ENCODE assay signal across 13 cellular contexts in genomic region chr7:13099197-13099795, GRCh38.
DNase-seq lines count a peak whose midpoint lies in the region; ATAC-seq and TF ChIP-seq lines count a peak whose summit lies in the region.
"Had no signal": no experiment of that assay in that cellular context is flagged by ENCODE, and none has a peak within 500 bp of the region (broad histone marks: within the 10 kb centered on the region; RNA-seq: fewer than 3 reads in every experiment).

No MANE protein-coding gene starts in this region.

- no peak overlapping the region for H3K4me3 Mint-ChIP-seq in chondrocyte (ENCODE audit: unreplicated experiment)
- H3K4me3 Mint-ChIP-seq: stimulated activated naive B cell treated with anti-CD40 and anti-IgM and Interleukin-4, amounts not matched to agents 10 μg/mL and 1 μg/mL and 100 μg/mL, for 72 hours had no signal

- no peak for DNase-seq in chondrocyte (ENCODE audit: low spot score)
- no peak for DNase-seq in right cardiac atrium
- no peak for DNase-seq in stimulated activated CD4-positive, alpha-beta T cell treated with anti-CD3 and anti-CD28 coated beads, Interleukin-4, amount 100 ng/mL, for 1 hour
- DNase-seq in body of pancreas, result no peak
- DNase-seq: activated T-cell treated with anti-CD3 and anti-CD28 coated beads, Interleukin-2, amount 50 U/mL, for 1 hour; cerebellar nuclear complex; COR-L47; NCI-H69; stimulated activated naive B cell treated with anti-CD40 and anti-IgM and Interleukin-4, amounts not matched to agents 10 μg/mL and 1 μg/mL and 100 μg/mL, for 72 hours had no signal

- H3K9me3 Mint-ChIP-seq in chondrocyte (ENCODE audit: low read depth), result no peaks in the 10 kb centered on the region
- H3K9me3 Mint-ChIP-seq: stimulated activated naive B cell treated with anti-CD40 and anti-IgM and Interleukin-4, amounts not matched to agents 10 μg/mL and 1 μg/mL and 100 μg/mL, for 72 hours had no signal

- peaks cover 6% of the 10 kb centered on the region for H3K4me1 Mint-ChIP-seq in chondrocyte (ENCODE audit: low read depth)

- H3K27ac Mint-ChIP-seq in chondrocyte (ENCODE audit: unreplicated experiment), result peak overlapping the region; percentile 77
- H3K27ac Mint-ChIP-seq: stimulated activated naive B cell treated with anti-CD40 and anti-IgM and Interleukin-4, amounts not matched to agents 10 μg/mL and 1 μg/mL and 100 μg/mL, for 72 hours had no signal

- TF ChIP-seq CTCF in chondrocyte (IDR thresholded peaks at IDR 0.05) (no peak), body of pancreas (IDR thresholded peaks at IDR 0.05) (no peak)

- ATAC-seq in GM18498 (IDR thresholded peaks at IDR 0.05; ENCODE audit: unreplicated experiment) (peak; percentile 64), GM21367 (IDR thresholded peaks at IDR 0.05; ENCODE audit: unreplicated experiment) (peak; percentile 66), HG03439 (IDR thresholded peaks at IDR 0.05; ENCODE audit: unreplicated experiment) (peak; percentile 94), right cardiac atrium (no peak), GM19467 (IDR thresholded peaks at IDR 0.05; ENCODE audit: unreplicated experiment) (no peak), body of pancreas (no peak)

- intact Hi-C loops in right cardiac atrium (cut with DNase I) (no loop called here), body of pancreas (cut with DNase I) (no loop called here)

- H3K36me3 ChIP-seq in body of pancreas (replicated peaks in 1 of 2; ENCODE audit: insufficient read depth in 1 of 2, low read depth in 2 of 2), result no peaks in the 10 kb centered on the region

- H3K4me3 ChIP-seq in right cardiac atrium (ENCODE audit: low read length), result no peak overlapping the region
- no peak overlapping the region for H3K4me3 ChIP-seq in body of pancreas

- no peaks in the 10 kb centered on the region for H3K27me3 ChIP-seq in right cardiac atrium (ENCODE audit: control insufficient read depth, insufficient read depth)
- H3K27me3 ChIP-seq in body of pancreas, result no peaks in the 10 kb centered on the region

- no peak overlapping the region for H3K27ac ChIP-seq in right cardiac atrium (ENCODE audit: low read length)
- no peak overlapping the region for H3K27ac ChIP-seq in body of pancreas

- TF ChIP-seq POLR2A in body of pancreas (IDR thresholded peaks at IDR 0.05), result no peak

- no peaks in the 10 kb centered on the region for H3K27me3 Mint-ChIP-seq in chondrocyte (ENCODE audit: low read depth)
- H3K27me3 Mint-ChIP-seq: stimulated activated naive B cell treated with anti-CD40 and anti-IgM and Interleukin-4, amounts not matched to agents 10 μg/mL and 1 μg/mL and 100 μg/mL, for 72 hours had no signal

- H3K9me3 ChIP-seq in right cardiac atrium (ENCODE audit: control insufficient read depth, low read length) (no peaks in the 10 kb centered on the region), body of pancreas (no peaks in the 10 kb centered on the region)

- H3K36me3 Mint-ChIP-seq in chondrocyte (ENCODE audit: low read depth), result no peaks in the 10 kb centered on the region
- H3K36me3 Mint-ChIP-seq: stimulated activated naive B cell treated with anti-CD40 and anti-IgM and Interleukin-4, amounts not matched to agents 10 μg/mL and 1 μg/mL and 100 μg/mL, for 72 hours had no signal

- 89% methylated on average over 5 of the region's 5 CpGs for WGBS in right cardiac atrium
- WGBS in body of pancreas, 2 donors, result 76 to 86% methylated on average over 5 of the region's 5 CpGs

- H3K4me1 ChIP-seq in right cardiac atrium (ENCODE audit: control insufficient read depth, insufficient read depth, low read length), result no peaks in the 10 kb centered on the region
- peaks cover 6% of the 10 kb centered on the region for H3K4me1 ChIP-seq in body of pancreas

Comparison
In these comparisons a context has a peak if more than half of its experiments do, and no peak if none do; other contexts are left out.
1. ATAC-seq: peak in GM18498 (single experiment), GM21367 (single experiment) and HG03439 (single experiment); none in right cardiac atrium (0 of 2), GM19467 (single experiment) and body of pancreas (single experiment).